20 cellular contexts compared by ENCODE assay signal in the genomic region with DNA sequence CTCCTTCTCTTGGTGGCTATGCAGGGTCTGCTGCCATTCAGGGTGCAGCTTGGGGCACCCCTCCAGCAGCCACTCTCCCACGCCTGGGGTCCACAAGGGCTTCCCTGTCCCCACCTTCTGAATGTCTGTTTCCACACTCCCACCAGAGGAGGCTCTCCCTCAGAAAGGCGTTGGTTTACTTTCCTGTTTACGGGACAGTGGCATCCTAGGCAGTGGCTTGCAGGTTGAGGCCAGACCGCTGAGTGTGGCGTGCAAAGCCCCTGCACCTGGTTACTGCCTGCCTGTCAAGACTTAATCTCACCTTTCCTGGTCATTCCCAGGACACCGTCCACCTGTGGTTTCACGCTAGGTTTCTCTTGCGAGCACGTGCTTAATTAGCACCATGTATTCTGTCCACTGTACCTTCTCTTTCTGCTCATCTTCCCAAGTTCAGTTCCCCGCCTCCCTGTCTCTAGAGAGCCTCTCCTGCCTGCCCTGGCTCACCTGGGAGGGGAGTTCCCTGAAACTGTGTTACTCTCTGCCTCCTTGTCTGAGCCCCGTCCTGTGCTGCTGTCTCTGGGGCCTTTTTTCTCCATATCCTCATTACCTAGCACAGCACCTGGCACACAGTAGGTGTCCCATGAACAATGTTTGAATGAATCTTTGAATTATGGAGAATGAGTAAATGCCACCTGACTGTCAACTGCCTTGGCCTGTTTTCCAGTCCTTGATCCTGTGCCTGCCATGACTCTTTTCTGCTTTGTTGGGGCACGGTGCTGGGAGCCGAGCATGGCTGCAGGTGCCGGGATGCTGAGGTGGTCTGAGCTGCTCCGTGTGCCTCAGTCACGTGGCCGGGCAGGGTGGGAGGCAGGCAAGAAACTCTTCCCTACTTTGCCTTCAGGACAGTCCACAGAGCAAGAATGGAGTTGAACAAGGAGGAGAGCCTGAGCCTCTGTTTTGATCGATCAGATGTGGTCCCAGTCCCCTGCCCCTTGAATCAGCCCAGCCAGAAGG. TPM values are rescaled to one million over a fixed set of nuclear protein-coding genes. Genes with fewer than 3 reads are reported as not detected.
DNase-seq lines count a peak whose midpoint lies in the region; ATAC-seq and TF ChIP-seq lines count a peak whose summit lies in the region.
"Had no signal": no experiment of that assay in that cellular context is flagged by ENCODE, and none has a peak within 500 bp of the region (broad histone marks: within the 10 kb centered on the region; RNA-seq: fewer than 3 reads in every experiment).

No MANE protein-coding gene starts in this region.

- H3K36me3 ChIP-seq in IMR-90 (ENCODE audit: control insufficient read depth, insufficient read depth, low read length) (no peaks in the 10 kb centered on the region), RWPE2 (ENCODE audit: low read depth) (no peaks in the 10 kb centered on the region; the same call in 1 of the 2 replicates)

- 50% methylated on average over 6 of the region's 18 CpGs; no CpG with 5 or more reads in 1 of the 2 experiments for WGBS in IMR-90 (ENCODE audit: extremely low coverage in 2 of 2, insufficient read length in 1 of 2), 2 experiments

- no peak for TF ChIP-seq RAD21 in IMR-90 (IDR thresholded peaks at IDR 0.05; ENCODE audit: low read length)

- DNase-seq in IMR-90 (no peak), RWPE2 (ENCODE audit: low spot score) (no peak), mesenteric fat pad (ENCODE audit: low spot score) (peak; percentile 60), SIG-M5 (lab: John Stamatoyannopoulos, UW) (no peak), coronary artery (ENCODE audit: low spot score) (no peak), DMS153 treated with DMSO at 0.1 percent for 48 hours (lab: John Stamatoyannopoulos, UW; ENCODE audit: unreplicated experiment) (no peak)
- DNase-seq in stimulated activated naive CD8-positive, alpha-beta T cell treated with anti-CD3 and anti-CD28 coated beads, Interleukin-15, amount 100 ng/mL, for 72 hours: no peak
- DNase-seq: GDM1, HCEC 1CT, Kasumi-1, MM.1S, NCI-H1092, NCI-H146, NCI-H2029 treated with DMSO at 0.1 percent for 48 hours, NCI-H2171, NCI-H446 had no signal

- no peak overlapping the region for H4K8ac ChIP-seq in IMR-90 (ENCODE audit: low read depth in 2 of 2, low read length in 2 of 2)

- no peaks in the 10 kb centered on the region for H3K79me1 ChIP-seq in IMR-90 (ENCODE audit: low read depth in 1 of 2, low read length in 2 of 2)

- H4K91ac ChIP-seq in IMR-90 (ENCODE audit: insufficient read depth, low read depth, low read length): no peak overlapping the region

- no peak for TF ChIP-seq CTCF in IMR-90 (conservative IDR thresholded peaks at IDR 0.05; ENCODE audit: low read depth, low read length)
- TF ChIP-seq CTCF in RWPE2 (IDR thresholded peaks at IDR 0.05; ENCODE audit: poor library complexity, severe bottlenecking): no peak
- no peak for TF ChIP-seq CTCF in coronary artery (IDR thresholded peaks at IDR 0.05)

- H3K27me3 Mint-ChIP-seq in stimulated activated naive CD8-positive, alpha-beta T cell treated with anti-CD3 and anti-CD28 coated beads, Interleukin-15, amount 100 ng/mL, for 72 hours: peaks cover 24% of the 10 kb centered on the region

- no peak overlapping the region for H3K14ac ChIP-seq in IMR-90 (replicated peaks; ENCODE audit: low read depth, low read length)

- no peak overlapping the region for H2BK20ac ChIP-seq in IMR-90 (ENCODE audit: low read depth, low read length)

- no peak overlapping the region for H3K4ac ChIP-seq in IMR-90 (ENCODE audit: low read depth, low read length)

- no peaks in the 10 kb centered on the region for H4K20me1 ChIP-seq in IMR-90 (ENCODE audit: insufficient read depth, low read length)

- no peak for TF ChIP-seq POLR2A in IMR-90 (IDR thresholded peaks at IDR 0.05; ENCODE audit: low read depth, low read length)

- H3K27ac Mint-ChIP-seq in stimulated activated naive CD8-positive, alpha-beta T cell treated with anti-CD3 and anti-CD28 coated beads, Interleukin-15, amount 100 ng/mL, for 72 hours: no peak overlapping the region

- CTCF ChIA-PET in IMR-90 (lab: Yijun Ruan, JAX): no interaction called here

- H3K9me3 ChIP-seq in IMR-90 (ENCODE audit: control insufficient read depth, insufficient read depth, low read length) (no peaks in the 10 kb centered on the region), RWPE2 (ENCODE audit: severe bottlenecking) (no peaks in the 10 kb centered on the region)

- POLR2A ChIA-PET in IMR-90 (lab: Charles Lee; ENCODE audit: unreplicated experiment): no interaction called here

- H3K9ac ChIP-seq in IMR-90 (ENCODE audit: low read depth, low read length): no peak overlapping the region

- intact Hi-C loops in IMR-90 (cut with micrococcal nuclease): no loop called here

- no peak overlapping the region for H3K23ac ChIP-seq in IMR-90 (ENCODE audit: low read depth, low read length)

- peak overlapping the region; percentile 28 for H2AK9ac ChIP-seq in IMR-90 (replicated peaks; ENCODE audit: low read depth, low read length, poor library complexity)

- no peak for ATAC-seq in IMR-90 (ENCODE audit: low read depth)
- ATAC-seq in RWPE2 (ENCODE audit: low read depth): no peak
- ATAC-seq in stimulated activated naive CD8-positive, alpha-beta T cell treated with anti-CD3 and anti-CD28 coated beads, Interleukin-15, amount 100 ng/mL, for 72 hours: peak; percentile 28
- ATAC-seq: Panc1, Right ventricle myocardium inferior had no signal

- H2AK5ac ChIP-seq in IMR-90 (ENCODE audit: low read depth, low read length): no peak overlapping the region

- peaks cover 0 to 6% of the 10 kb centered on the region in 2 donors for H3K9me3 Mint-ChIP-seq in stimulated activated naive CD8-positive, alpha-beta T cell treated with anti-CD3 and anti-CD28 coated beads, Interleukin-15, amount 100 ng/mL, for 72 hours

- H2BK5ac ChIP-seq in IMR-90 (ENCODE audit: low read depth, low read length, poor library complexity, severe bottlenecking): no peak overlapping the region

- H3K4me2 ChIP-seq in IMR-90 (ENCODE audit: low read depth, low read length): no peak overlapping the region

- no peaks in the 10 kb centered on the region for H3K4me1 ChIP-seq in IMR-90 (ENCODE audit: control insufficient read depth, insufficient read depth, low read length)
- H3K4me1 ChIP-seq in RWPE2 (ENCODE audit: insufficient read depth, poor library complexity, severe bottlenecking): peaks cover 12% of the 10 kb centered on the region

- dilution Hi-C loops in IMR-90 (cut with HindIII; ENCODE audit: low sequenced_read_pairs, unreplicated experiment): no loop called here

- H3K4me3 ChIP-seq in IMR-90 (ENCODE audit: insufficient read depth, low read depth, low read length) (no peak overlapping the region), RWPE2 (ENCODE audit: severe bottlenecking) (no peak overlapping the region), coronary artery (no peak overlapping the region)

- no peak overlapping the region for H4K5ac ChIP-seq in IMR-90 (ENCODE audit: low read depth, low read length)

- no peak overlapping the region for H3K4me3 Mint-ChIP-seq in stimulated activated naive CD8-positive, alpha-beta T cell treated with anti-CD3 and anti-CD28 coated beads, Interleukin-15, amount 100 ng/mL, for 72 hours

- peaks cover 1% of the 10 kb centered on the region; the same call in 1 of the 2 replicates for H3K27me3 ChIP-seq in IMR-90 (ENCODE audit: control insufficient read depth, insufficient read depth, low read length)
- no peaks in the 10 kb centered on the region for H3K27me3 ChIP-seq in RWPE2 (ENCODE audit: insufficient read depth, poor library complexity, severe bottlenecking)

- H2AFZ ChIP-seq in IMR-90 (replicated peaks; ENCODE audit: low read length, poor library complexity): no peak overlapping the region

- H3K27ac ChIP-seq in IMR-90 (ENCODE audit: insufficient read depth, low read length): no peak overlapping the region
- peak overlapping the region; percentile 70 for H3K27ac ChIP-seq in RWPE2 (ENCODE audit: poor library complexity, severe bottlenecking)
- H3K27ac ChIP-seq in coronary artery: no peak overlapping the region
- H3K27ac ChIP-seq: C4-2B had no signal

- no peaks in the 10 kb centered on the region for H3K4me1 Mint-ChIP-seq in stimulated activated naive CD8-positive, alpha-beta T cell treated with anti-CD3 and anti-CD28 coated beads, Interleukin-15, amount 100 ng/mL, for 72 hours
- H3K4me1 Mint-ChIP-seq: IgD-negative memory B cell had no signal

- H3K9me1 ChIP-seq in IMR-90 (ENCODE audit: insufficient read depth, low read length): no peaks in the 10 kb centered on the region

- in situ Hi-C loops in IMR-90 (cut with MboI; ENCODE audit: low sequenced_read_pairs): no loop called here

- no peak overlapping the region for H2BK120ac ChIP-seq in IMR-90 (ENCODE audit: low read depth, low read length)

- no peak overlapping the region for H3K18ac ChIP-seq in IMR-90 (ENCODE audit: low read depth, low read length)

- no TSS peak for BruUV-seq in IMR-90 (replicated peaks; lab: Mats Ljungman, UMichigan)

- H3K56ac ChIP-seq in IMR-90 (ENCODE audit: extremely low read depth, insufficient read depth, low read length): no peak overlapping the region

- H2BK15ac ChIP-seq in IMR-90 (ENCODE audit: low read depth, low read length): no peak overlapping the region

TF ChIP-seq in IMR-90, 13 proteins besides CTCF, POLR2A, EP300 and RAD21 (continues in another document):
- TF ChIP-seq SMC3 (IDR thresholded peaks at IDR 0.05; ENCODE audit: low read depth, low read length): no peak
- TF ChIP-seq NFE2L2 (IDR thresholded peaks at IDR 0.05; ENCODE audit: low read depth, low read length): no peak
- no peak for TF ChIP-seq FOS (IDR thresholded peaks at IDR 0.05; ENCODE audit: low read depth, low read length)
- TF ChIP-seq, protein P1, sequence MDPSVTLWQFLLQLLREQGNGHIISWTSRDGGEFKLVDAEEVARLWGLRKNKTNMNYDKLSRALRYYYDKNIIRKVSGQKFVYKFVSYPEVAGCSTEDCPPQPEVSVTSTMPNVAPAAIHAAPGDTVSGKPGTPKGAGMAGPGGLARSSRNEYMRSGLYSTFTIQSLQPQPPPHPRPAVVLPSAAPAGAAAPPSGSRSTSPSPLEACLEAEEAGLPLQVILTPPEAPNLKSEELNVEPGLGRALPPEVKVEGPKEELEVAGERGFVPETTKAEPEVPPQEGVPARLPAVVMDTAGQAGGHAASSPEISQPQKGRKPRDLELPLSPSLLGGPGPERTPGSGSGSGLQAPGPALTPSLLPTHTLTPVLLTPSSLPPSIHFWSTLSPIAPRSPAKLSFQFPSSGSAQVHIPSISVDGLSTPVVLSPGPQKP (IDR thresholded peaks at IDR 0.05; ENCODE audit: borderline replicate concordance, low read depth, low read length): no peak
- TF ChIP-seq MXI1 (IDR thresholded peaks at IDR 0.05; ENCODE audit: borderline replicate concordance, low read depth, low read length): no peak
- no peak for TF ChIP-seq RFX5 (IDR thresholded peaks at IDR 0.05; ENCODE audit: low read depth, low read length)
- TF ChIP-seq MAFK (IDR thresholded peaks at IDR 0.05; ENCODE audit: low read depth, low read length): no peak
- TF ChIP-seq CEBPB (IDR thresholded peaks at IDR 0.05; ENCODE audit: low read depth, low read length): no peak
- no peak for TF ChIP-seq CHD1 (IDR thresholded peaks at IDR 0.05; ENCODE audit: low read depth, low read length)

RNA-seq across cellular contexts. Expression of a gene that starts 56.4 kb away (rescaled TPM):
- total RNA-seq in IMR-90 (2012; rRNA removed): 2.7 and 3.3 TPM in 2 replicates
- 5.0 and 6.5 TPM in 2 replicates for polyA plus RNA-seq in IMR-90 (2012; rRNA removed)
- 1.7 and 5.6 TPM in 2 replicates for polyA plus RNA-seq in IMR-90 (2012; cell fraction: cytosol; rRNA removed)
- 19.3 and 36.1 TPM in 2 replicates for polyA plus RNA-seq in IMR-90 (2012; cell fraction: nucleus; rRNA removed; ENCODE audit: low replicate concordance)
- total RNA-seq in mesenteric fat pad: 9.4 TPM
